Comparison of ENCODE assay signal across 17 cellular contexts in genomic region chr17:72345536-72345935, GRCh38.
DNase-seq lines count a peak whose midpoint lies in the region; ATAC-seq and TF ChIP-seq lines count a peak whose summit lies in the region.
"Had no signal": no experiment of that assay in that cellular context is flagged by ENCODE, and none has a peak within 500 bp of the region (broad histone marks: within the 10 kb centered on the region; RNA-seq: fewer than 3 reads in every experiment).

No MANE protein-coding gene starts in this region.

- no peaks in the 10 kb centered on the region for H3K79me1 ChIP-seq in IMR-90 (ENCODE audit: low read depth in 1 of 2, low read length in 2 of 2)
- no peaks in the 10 kb centered on the region for H3K79me1 ChIP-seq in mesenchymal stem cell (replicated peaks; ENCODE audit: low read length, poor library complexity, severe bottlenecking)

- POLR2A ChIA-PET in IMR-90 (lab: Charles Lee; ENCODE audit: unreplicated experiment): no interaction called here

- H3K4ac ChIP-seq in IMR-90 (ENCODE audit: low read depth, low read length) (peak overlapping the region; percentile 32; the same call in 1 of the 2 replicates), mesenchymal stem cell (ENCODE audit: low read depth in 1 of 2, low read length in 2 of 2) (no peak overlapping the region)

- no peaks in the 10 kb centered on the region for H3K27me3 ChIP-seq in IMR-90 (ENCODE audit: control insufficient read depth, insufficient read depth, low read length)
- H3K27me3 ChIP-seq in brain microvascular endothelial cell (replicated peaks): no peaks in the 10 kb centered on the region
- peaks cover 0 to 7% of the 10 kb centered on the region in 2 experiments for H3K27me3 ChIP-seq in mesenchymal stem cell (ENCODE audit: control insufficient read depth in 1 of 2, insufficient read depth in 1 of 2, low read length in 2 of 2)
- H3K27me3 ChIP-seq in left ventricle myocardium inferior (ENCODE audit: low read depth): peaks cover 92% of the 10 kb centered on the region
- H3K27me3 ChIP-seq: BLaER1 treated with 17β-estradiol and CSF1 and Interleukin-3, amounts not matched to agents 10 nM and 100 nM; MG63 had no signal

- H2BK12ac ChIP-seq in mesenchymal stem cell (ENCODE audit: low read length in 2 of 2): peak overlapping the region in 1 of 2 experiments; percentile 12

- in situ Hi-C loops in IMR-90 (cut with MboI; ENCODE audit: low sequenced_read_pairs) (no loop called here), brain microvascular endothelial cell (cut with HindIII; ENCODE audit: low pct_ligation_motif_present, low sequenced_read_pairs) (no loop called here)

- H4K91ac ChIP-seq in IMR-90 (ENCODE audit: insufficient read depth, low read depth, low read length) (peak overlapping the region; percentile 13; the same call in 1 of the 2 replicates), mesenchymal stem cell (ENCODE audit: low read length) (no peak overlapping the region)

- H2AK9ac ChIP-seq in IMR-90 (replicated peaks; ENCODE audit: low read depth, low read length, poor library complexity): no peak overlapping the region

- H4K5ac ChIP-seq in IMR-90 (ENCODE audit: low read depth, low read length): no peak overlapping the region

- 100% methylated on average over 1 of the region's 5 CpGs; no CpG with 5 or more reads in 1 of the 2 experiments for WGBS in IMR-90 (ENCODE audit: extremely low coverage in 2 of 2, insufficient read length in 1 of 2), 2 experiments
- 97% methylated on average over 4 of the region's 5 CpGs for WGBS in mesenchymal stem cell

- H3K4me3 ChIP-seq in IMR-90 (ENCODE audit: insufficient read depth, low read depth, low read length): no peak overlapping the region
- H3K4me3 ChIP-seq in brain microvascular endothelial cell (ENCODE audit: low read depth, low read length): no peak overlapping the region
- H3K4me3 ChIP-seq in mesenchymal stem cell (ENCODE audit: insufficient read depth in 1 of 2, low read depth in 1 of 2, low read length in 2 of 2): no peak overlapping the region
- no peak overlapping the region for H3K4me3 ChIP-seq in left ventricle myocardium inferior
- H3K4me3 ChIP-seq: BLaER1 treated with 17β-estradiol and CSF1 and Interleukin-3, amounts not matched to agents 10 nM and 100 nM; GM12878; MG63 had no signal

- H2BK5ac ChIP-seq in IMR-90 (ENCODE audit: low read depth, low read length, poor library complexity, severe bottlenecking): no peak overlapping the region
- H2BK5ac ChIP-seq in mesenchymal stem cell (ENCODE audit: low read depth, low read length, poor library complexity, severe bottlenecking): no peak overlapping the region

- H2AK5ac ChIP-seq in IMR-90 (ENCODE audit: low read depth, low read length) (peak overlapping the region; percentile 49), mesenchymal stem cell (ENCODE audit: low read length, severe bottlenecking) (peak overlapping the region; percentile 14)

- DNase-seq in Ammon's horn (ENCODE audit: low spot score) (peak; percentile 33), IMR-90 (no peak), brain microvascular endothelial cell (no peak), mesenchymal stem cell (no peak), DMS53 treated with DMSO at 0.1 percent for 48 hours (lab: John Stamatoyannopoulos, UW; ENCODE audit: unreplicated experiment) (no peak), left ventricle myocardium inferior (no peak)
- DNase-seq in stimulated activated CD4-positive, alpha-beta T cell treated with anti-CD3 and anti-CD28 coated beads, Interleukin-4, amount 100 ng/mL, for 24 hours: no peak
- DNase-seq: CD8-positive, alpha-beta memory T cell; GDM1; MG63; NCI-H1092; NCI-H2081 treated with DMSO at 0.1 percent for 48 hours; NCI-H524 treated with DMSO at 0.1 percent for 48 hours; Right ventricle myocardium superior had no signal

- TF ChIP-seq CTCF in IMR-90 (conservative IDR thresholded peaks at IDR 0.05; ENCODE audit: low read depth, low read length) (no peak; the same call in 1 of the 2 replicates), brain microvascular endothelial cell (IDR thresholded peaks at IDR 0.05; ENCODE audit: low read depth, low read length, missing control alignments) (peak; percentile 27), left ventricle myocardium inferior (IDR thresholded peaks at IDR 0.05; ENCODE audit: borderline replicate concordance) (no peak)

- H3K4me1 ChIP-seq in IMR-90 (ENCODE audit: control insufficient read depth, insufficient read depth, low read length) (peaks cover 3% of the 10 kb centered on the region; the same call in 1 of the 2 replicates), mesenchymal stem cell (ENCODE audit: control insufficient read depth, insufficient read depth, low read depth, low read length) (peaks cover 18% of the 10 kb centered on the region), left ventricle myocardium inferior (no peaks in the 10 kb centered on the region)
- H3K4me1 ChIP-seq: BLaER1 treated with 17β-estradiol and CSF1 and Interleukin-3, amounts not matched to agents 10 nM and 100 nM had no signal

- no peak overlapping the region for H3K23ac ChIP-seq in IMR-90 (ENCODE audit: low read depth, low read length)
- no peak overlapping the region for H3K23ac ChIP-seq in mesenchymal stem cell (ENCODE audit: low read length in 2 of 2)

- no peaks in the 10 kb centered on the region for H3K9me3 ChIP-seq in IMR-90 (ENCODE audit: control insufficient read depth, insufficient read depth, low read length)
- no peaks in the 10 kb centered on the region for H3K9me3 ChIP-seq in mesenchymal stem cell (ENCODE audit: control insufficient read depth, low read length)
- H3K9me3 ChIP-seq in left ventricle myocardium inferior (replicated peaks): no peaks in the 10 kb centered on the region
- H3K9me3 ChIP-seq: BLaER1 treated with 17β-estradiol and CSF1 and Interleukin-3, amounts not matched to agents 10 nM and 100 nM; MG63 had no signal

- no peak overlapping the region for H3K56ac ChIP-seq in IMR-90 (ENCODE audit: extremely low read depth, insufficient read depth, low read length)

- intact Hi-C loops in IMR-90 (cut with micrococcal nuclease): no loop called here
- intact Hi-C loops in left ventricle myocardium inferior (cut with micrococcal nuclease): no loop called here

- no peak overlapping the region for H2BK20ac ChIP-seq in IMR-90 (ENCODE audit: low read depth, low read length)

- H3K36me3 ChIP-seq in IMR-90 (ENCODE audit: control insufficient read depth, insufficient read depth, low read length) (no peaks in the 10 kb centered on the region), brain microvascular endothelial cell (replicated peaks) (no peaks in the 10 kb centered on the region), mesenchymal stem cell (ENCODE audit: control insufficient read depth in 1 of 2, insufficient read depth in 2 of 2, low read depth in 1 of 2, low read length in 2 of 2) (no peaks in the 10 kb centered on the region), left ventricle myocardium inferior (no peaks in the 10 kb centered on the region)
- H3K36me3 ChIP-seq: BLaER1 treated with 17β-estradiol and CSF1 and Interleukin-3, amounts not matched to agents 10 nM and 100 nM; MG63 had no signal

- 0 out of 2 replicates have a peak, but pooled peaks cover 4% of the 10 kb centered on the region for H3K9me1 ChIP-seq in IMR-90 (ENCODE audit: insufficient read depth, low read length)

- CTCF ChIA-PET in IMR-90 (lab: Yijun Ruan, JAX): interaction anchor here (0.6 kb wide), 1 partner anchor 24 kb away, joined by 5 read pairs; no protein-coding TSS in a partner anchor

- H3K27ac ChIP-seq in IMR-90 (ENCODE audit: insufficient read depth, low read length) (no peak overlapping the region), brain microvascular endothelial cell (no peak overlapping the region), mesenchymal stem cell (ENCODE audit: low read length, poor library complexity, severe bottlenecking) (no peak overlapping the region), left ventricle myocardium inferior (replicated peaks) (no peak overlapping the region)
- H3K27ac ChIP-seq: BLaER1 treated with 17β-estradiol and CSF1 and Interleukin-3, amounts not matched to agents 10 nM and 100 nM; KMS-11 had no signal

- no peak overlapping the region for H4K8ac ChIP-seq in IMR-90 (ENCODE audit: low read depth in 2 of 2, low read length in 2 of 2)
- H4K8ac ChIP-seq in mesenchymal stem cell (ENCODE audit: low read length): no peak overlapping the region

- BruUV-seq in IMR-90 (replicated peaks; lab: Mats Ljungman, UMichigan): no TSS peak

- H2BK120ac ChIP-seq in IMR-90 (ENCODE audit: low read depth, low read length): no peak overlapping the region
- no peak overlapping the region for H2BK120ac ChIP-seq in mesenchymal stem cell (ENCODE audit: low read depth, low read length)

- no peak for TF ChIP-seq POLR2A in IMR-90 (IDR thresholded peaks at IDR 0.05; ENCODE audit: low read depth, low read length)

- no peak for TF ChIP-seq RAD21 in IMR-90 (IDR thresholded peaks at IDR 0.05; ENCODE audit: low read length)

- ATAC-seq in IMR-90 (ENCODE audit: low read depth): no peak
- ATAC-seq: GM12878 had no signal

- H3K4me2 ChIP-seq in IMR-90 (ENCODE audit: low read depth, low read length) (no peak overlapping the region), mesenchymal stem cell (ENCODE audit: low read length, poor library complexity, severe bottlenecking) (no peak overlapping the region)
- H3K4me2 ChIP-seq: BLaER1 treated with 17β-estradiol and CSF1 and Interleukin-3, amounts not matched to agents 10 nM and 100 nM; KMS-11 had no signal

- no peaks in the 10 kb centered on the region for H4K20me1 ChIP-seq in IMR-90 (ENCODE audit: insufficient read depth, low read length)
- H4K20me1 ChIP-seq: BLaER1 treated with 17β-estradiol and CSF1 and Interleukin-3, amounts not matched to agents 10 nM and 100 nM had no signal

- no peak overlapping the region for H2AFZ ChIP-seq in IMR-90 (replicated peaks; ENCODE audit: low read length, poor library complexity)
- H2AFZ ChIP-seq in mesenchymal stem cell (ENCODE audit: low read depth, low read length): no peak overlapping the region

- H3K9ac ChIP-seq in IMR-90 (ENCODE audit: low read depth, low read length) (no peak overlapping the region), mesenchymal stem cell (ENCODE audit: low read length) (no peak overlapping the region)
- H3K9ac ChIP-seq: BLaER1 treated with 17β-estradiol and CSF1 and Interleukin-3, amounts not matched to agents 10 nM and 100 nM; KMS-11 had no signal

- dilution Hi-C loops in IMR-90 (cut with HindIII; ENCODE audit: low sequenced_read_pairs, unreplicated experiment): no loop called here

- H3K14ac ChIP-seq in IMR-90 (replicated peaks; ENCODE audit: low read depth, low read length) (peak overlapping the region; percentile 35; the same call in 1 of the 2 replicates), mesenchymal stem cell (ENCODE audit: low read length in 2 of 2) (no peak overlapping the region)

- peak overlapping the region; percentile 7; the same call in 1 of the 3 replicates for H2BK15ac ChIP-seq in IMR-90 (ENCODE audit: low read depth, low read length)
- no peak overlapping the region for H2BK15ac ChIP-seq in mesenchymal stem cell (ENCODE audit: low read depth, poor library complexity, severe bottlenecking)

- H3K18ac ChIP-seq in IMR-90 (ENCODE audit: low read depth, low read length) (no peak overlapping the region), mesenchymal stem cell (ENCODE audit: low read depth in 1 of 2, low read length in 2 of 2) (no peak overlapping the region)

TF ChIP-seq in IMR-90, 13 proteins besides CTCF, POLR2A, EP300 and RAD21 (continues in another document):
- TF ChIP-seq SMC3 (IDR thresholded peaks at IDR 0.05; ENCODE audit: low read depth, low read length): no peak
